In genomic region chr7:158246272-158246959, GRCh38 we compare ENCODE assay signal across 25 cellular contexts.
"Had no signal": no experiment of that assay in that cellular context is flagged by ENCODE, and none has a peak within 500 bp of the region (broad histone marks: within the 10 kb centered on the region; RNA-seq: fewer than 3 reads in every experiment).

No MANE protein-coding gene starts in this region.

- H3K27ac Mint-ChIP-seq: activated naive CD4-positive, alpha-beta T cell treated with anti-CD3 and anti-CD28 coated beads, Interleukin-2, amount 50 U/mL, for 24 hours; activated naive CD8-positive, alpha-beta T cell treated with anti-CD3 and anti-CD28 coated beads, Interleukin-2, amount 50 U/mL, for 24 hours; activated T-helper 17 cell treated with anti-CD3 and anti-CD28 coated beads, Interleukin-2, amount 50 U/mL, for 72 hours; nephron; T-helper 1 cell treated with Interleukin-12 subunit alpha and Interleukin-12 subunit beta and Interleukin-4 antibody, amounts not matched to agents 30 μg/mL and 1 μg/mL, for 36 hours had no signal

- H3K27me3 Mint-ChIP-seq: activated naive CD8-positive, alpha-beta T cell treated with anti-CD3 and anti-CD28 coated beads, Interleukin-2, amount 50 U/mL, for 24 hours had no signal

- H3K4me1 Mint-ChIP-seq: activated naive CD4-positive, alpha-beta T cell treated with anti-CD3 and anti-CD28 coated beads, Interleukin-2, amount 50 U/mL, for 24 hours; activated naive CD8-positive, alpha-beta T cell treated with anti-CD3 and anti-CD28 coated beads, Interleukin-2, amount 50 U/mL, for 24 hours; activated T-helper 17 cell treated with anti-CD3 and anti-CD28 coated beads, Interleukin-2, amount 50 U/mL, for 72 hours; nephron had no signal

- ATAC-seq: activated CD4-positive, CD25-positive, alpha-beta regulatory T cell treated with anti-CD3 and anti-CD28 coated beads, Interleukin-2, amount 50 U/mL, for 24 hours; activated naive CD8-positive, alpha-beta T cell treated with anti-CD3 and anti-CD28 coated beads, Interleukin-2, amount 50 U/mL, for 24 hours; activated T-cell treated with anti-CD3 and anti-CD28 coated beads, Interleukin-2, amount 50 U/mL, for 4 hours; activated T-helper 17 cell treated with anti-CD3 and anti-CD28 coated beads, Interleukin-2, amount 50 U/mL, for 72 hours; gastroesophageal sphincter; left cardiac atrium; psoas muscle had no signal

- H3K4me1 ChIP-seq: gastroesophageal sphincter, parathyroid adenoma, psoas muscle, transverse colon, uterus had no signal

- H3K9me3 Mint-ChIP-seq: activated naive CD4-positive, alpha-beta T cell treated with anti-CD3 and anti-CD28 coated beads, Interleukin-2, amount 50 U/mL, for 24 hours; activated naive CD8-positive, alpha-beta T cell treated with anti-CD3 and anti-CD28 coated beads, Interleukin-2, amount 50 U/mL, for 24 hours; activated T-cell treated with anti-CD3 and anti-CD28 coated beads, Interleukin-2, amount 50 U/mL, for 4 hours; activated T-helper 17 cell treated with anti-CD3 and anti-CD28 coated beads, Interleukin-2, amount 50 U/mL, for 72 hours; nephron had no signal

- H3K4me3 ChIP-seq: gastroesophageal sphincter, hepatocyte, psoas muscle, transverse colon, uterus had no signal

- H3K27ac ChIP-seq: gastroesophageal sphincter, hepatocyte, parathyroid adenoma, psoas muscle, transverse colon, uterus, WERI-Rb-1 had no signal

- H3K36me3 ChIP-seq: gastroesophageal sphincter, transverse colon, uterus, WERI-Rb-1 had no signal

- H3K9me3 ChIP-seq: gastroesophageal sphincter, psoas muscle, transverse colon, uterus had no signal

- H3K4me3 Mint-ChIP-seq: activated naive CD4-positive, alpha-beta T cell treated with anti-CD3 and anti-CD28 coated beads, Interleukin-2, amount 50 U/mL, for 24 hours; activated naive CD8-positive, alpha-beta T cell treated with anti-CD3 and anti-CD28 coated beads, Interleukin-2, amount 50 U/mL, for 24 hours; activated T-cell treated with anti-CD3 and anti-CD28 coated beads, Interleukin-2, amount 50 U/mL, for 4 hours; activated T-helper 17 cell treated with anti-CD3 and anti-CD28 coated beads, Interleukin-2, amount 50 U/mL, for 72 hours; nephron; T-helper 1 cell treated with Interleukin-12 subunit alpha and Interleukin-12 subunit beta and Interleukin-4 antibody, amounts not matched to agents 30 μg/mL and 1 μg/mL, for 36 hours had no signal

- H3K27me3 ChIP-seq: hepatocyte, transverse colon, uterus had no signal

- H3K36me3 Mint-ChIP-seq: activated naive CD4-positive, alpha-beta T cell treated with anti-CD3 and anti-CD28 coated beads, Interleukin-2, amount 50 U/mL, for 24 hours had no signal

- DNase-seq: activated CD4-positive, alpha-beta T cell treated with anti-CD3 and anti-CD28 coated beads for 48 hours; activated CD4-positive, alpha-beta T cell treated with anti-CD3 and anti-CD28 coated beads, Interleukin-2, amount 50 U/mL, for 48 hours; activated CD8-positive, alpha-beta memory T cell treated with anti-CD3 and anti-CD28 coated beads, Interleukin-2, amount 50 U/mL, for 48 hours; activated naive CD8-positive, alpha-beta T cell treated with anti-CD3 and anti-CD28 coated beads, Interleukin-2, amount 50 U/mL, for 24 hours; activated T-cell treated with anti-CD3 and anti-CD28 coated beads, Interleukin-2, amount 50 U/mL, for 4 hours; amygdala; effector CD8-positive, alpha-beta T cell; islet precursor cell; left cardiac atrium; mammary epithelial cell; stimulated activated naive CD4-positive, alpha-beta T cell; SW 1271; T-helper 9 cell; transverse colon; uterus; WERI-Rb-1 had no signal
